8 cellular contexts compared by ENCODE assay signal in genomic region chr7:100126239-100126930, GRCh38. TPM values are rescaled to one million over a fixed set of nuclear protein-coding genes. Genes with fewer than 3 reads are reported as not detected.
A peak's percentile ranks its signal among the peaks of the same experiment; 100 is the strongest.
DNase-seq lines count a peak whose midpoint lies in the region; ATAC-seq and TF ChIP-seq lines count a peak whose summit lies in the region.

No MANE protein-coding gene starts in this region.

- peaks cover 14% of the 10 kb centered on the region for H3K27me3 Mint-ChIP-seq in brain

- no peak for TF ChIP-seq POLR2A in upper lobe of left lung (IDR thresholded peaks at IDR 0.05)

- TF ChIP-seq CTCF in brain (conservative IDR thresholded peaks at IDR 0.05) (no peak), lung (IDR thresholded peaks at IDR 0.05; ENCODE audit: control extremely low read depth, extremely low read depth) (no peak), upper lobe of left lung (IDR thresholded peaks at IDR 0.05) (peak in 1 of 6 experiments; percentile 31), GM10266 (IDR thresholded peaks at IDR 0.05; ENCODE audit: control insufficient read depth, insufficient read depth, low read depth, missing control alignments) (no peak)

- H3K4me3 ChIP-seq in lung (peak overlapping the region; percentile 73), upper lobe of left lung (peak overlapping the region; percentile 67 to 98 (median 95))

- H3K36me3 ChIP-seq in lung (ENCODE audit: control insufficient read depth in 2 of 2, insufficient read depth in 2 of 2, low read length in 2 of 2) (no peaks in the 10 kb centered on the region), upper lobe of left lung (peaks cover 0 to 6% (median 0%) of the 10 kb centered on the region in 4 donors)

- H3K9me3 Mint-ChIP-seq in brain: peaks cover 0 to 2% (median 0%) of the 10 kb centered on the region in 5 experiments

- 12 to 16% methylated on average over 29 of the region's 29 CpGs for WGBS in lung, 2 donors
- WGBS in upper lobe of left lung, 2 donors: 18 to 24% methylated on average over 19 to 21 of the region's 29 CpGs

- H3K9me3 ChIP-seq in lung (ENCODE audit: control insufficient read depth in 2 of 2, insufficient read depth in 1 of 2, low read length in 1 of 2) (no peaks in the 10 kb centered on the region), upper lobe of left lung (no peaks in the 10 kb centered on the region)

- H3K27me3 ChIP-seq in lung (ENCODE audit: control insufficient read depth, insufficient read depth) (no peaks in the 10 kb centered on the region), upper lobe of left lung (no peaks in the 10 kb centered on the region)

- H3K4me1 ChIP-seq in lung (ENCODE audit: control insufficient read depth in 2 of 2, insufficient read depth in 2 of 2, low read length in 2 of 2) (peaks cover 0 to 15% of the 10 kb centered on the region in 2 donors), upper lobe of left lung (peaks cover 18 to 39% (median 28%) of the 10 kb centered on the region in 4 donors)

- peak; percentile 72 for DNase-seq in NCI-H2171 (lab: John Stamatoyannopoulos, UW)
- DNase-seq in NCI-H2171 treated with DMSO at 0.1 percent for 48 hours (lab: John Stamatoyannopoulos, UW): no peak
- DNase-seq in lung (ENCODE audit: low spot score): no peak
- DNase-seq in upper lobe of left lung: no peak
- DNase-seq in GM10266 (ENCODE audit: extremely low spot score): no peak
- DNase-seq in SIG-M5 (lab: John Stamatoyannopoulos, UW): no peak

- peaks cover 8% of the 10 kb centered on the region for H3K36me3 Mint-ChIP-seq in brain

- H3K27ac ChIP-seq in lung (ENCODE audit: low read depth in 1 of 2, low read length in 1 of 2) (peak overlapping the region; percentile 95 to 99), upper lobe of left lung (peak overlapping the region; percentile 94 to 98 (median 96))

- H3K27ac Mint-ChIP-seq in brain: peak overlapping the region; percentile 100

- peak; percentile 23 for ATAC-seq in HG03378 (IDR thresholded peaks at IDR 0.05; ENCODE audit: unreplicated experiment)
- ATAC-seq in lung (ENCODE audit: insufficient read depth, low FRiP score): no peak
- ATAC-seq in upper lobe of left lung (ENCODE audit: low FRiP score in 2 of 2): peak in 1 of 2 donors; percentile 20

- no peak for TF ChIP-seq EP300 in upper lobe of left lung (IDR thresholded peaks at IDR 0.05)

- peaks cover 44% of the 10 kb centered on the region for H3K4me1 Mint-ChIP-seq in brain

- H3K4me3 Mint-ChIP-seq in brain: peak overlapping the region; percentile 99 to 100 (median 99)

RNA-seq across cellular contexts. Expression of gene MBLAC1, which starts 0.4 kb away (rescaled TPM):
- polyA plus RNA-seq in brain (ENCODE audit: insufficient read depth, low read depth, low replicate concordance): 4.7 TPM
- 1 to 10 TPM; 2.2 to 2.9 TPM for total RNA-seq in lung
- 1 to 10 TPM; 1.7 to 1.9 TPM for polyA plus RNA-seq in lung
- total RNA-seq in upper lobe of left lung: 10 to 100 TPM in 1 of 6 donors, 1 to 10 TPM in 5; 1.0 to 11.4 (median 3.3) TPM

RNA-seq across cellular contexts. Expression of gene CNPY4, which starts 7.0 kb away (rescaled TPM):
- 19.5 TPM for polyA plus RNA-seq in brain (ENCODE audit: insufficient read depth, low read depth, low replicate concordance)
- 10 to 100 TPM; 11.9 to 18.6 TPM for total RNA-seq in lung
- polyA plus RNA-seq in lung: 10 to 100 TPM in 1 of 2 donors, 1 to 10 TPM in 1; 9.8 to 10.5 TPM
- total RNA-seq in upper lobe of left lung: 10 to 100 TPM in 2 of 6 donors, 1 to 10 TPM in 4; 2.9 to 14.6 (median 6.5) TPM

RNA-seq across cellular contexts. Expression of gene TAF6, which starts 7.2 kb away (rescaled TPM):
- polyA plus RNA-seq in brain (ENCODE audit: insufficient read depth, low read depth, low replicate concordance) (124 TPM), lung (10 to 100 TPM; 31.5 to 39.8 TPM)
- total RNA-seq in lung (10 to 100 TPM; 36.1 to 51.5 TPM), upper lobe of left lung (10 to 100 TPM; 33.4 to 76.5 (median 53.0) TPM)

RNA-seq across cellular contexts. Expression of gene LAMTOR4, which starts 22.3 kb away (rescaled TPM):
- polyA plus RNA-seq in brain (ENCODE audit: insufficient read depth, low read depth, low replicate concordance) (215 TPM), lung (100 to 1,000 TPM; 240 to 288 TPM)
- total RNA-seq in lung (100 to 1,000 TPM in 1 of 2 donors, 10 to 100 TPM in 1; 63.4 to 134 TPM), upper lobe of left lung (100 to 1,000 TPM; 111 to 223 (median 148) TPM)

RNA-seq across cellular contexts. Expression of gene AP4M1, which starts 24.9 kb away (rescaled TPM):
- polyA plus RNA-seq in brain (ENCODE audit: insufficient read depth, low read depth, low replicate concordance) (27.2 TPM), lung (10 to 100 TPM; 14.8 to 18.5 TPM)
- total RNA-seq in lung (10 to 100 TPM; 15.7 to 24.2 TPM), upper lobe of left lung (100 to 1,000 TPM in 1 of 6 donors, 10 to 100 TPM in 5; 17.3 to 142 (median 19.4) TPM)
